30 cellular contexts compared by ENCODE assay signal in genomic region chr10:8282340-8282739, GRCh38.
"Had no signal": no experiment of that assay in that cellular context is flagged by ENCODE, and none has a peak within 500 bp of the region (broad histone marks: within the 10 kb centered on the region; RNA-seq: fewer than 3 reads in every experiment).

No MANE protein-coding gene starts in this region.

- H3K27ac ChIP-seq: ascending aorta, breast epithelium, cardiac muscle cell, colonic mucosa, dorsolateral prefrontal cortex, esophagus muscularis mucosa, foreskin keratinocyte, gastrocnemius medialis, heart left ventricle had no signal

- H3K36me3 Mint-ChIP-seq: activated CD4-positive, alpha-beta memory T cell treated with anti-CD3 and anti-CD28 coated beads for 36 hours; activated naive CD4-positive, alpha-beta T cell treated with anti-CD3 and anti-CD28 coated beads, Interleukin-2, amount 10 ng/mL, durations not matched to agents 7 days and 5 days; brain had no signal

- H3K4me1 Mint-ChIP-seq: brain had no signal

- H3K9me3 ChIP-seq: ascending aorta, breast epithelium, colonic mucosa, esophagus muscularis mucosa, gastrocnemius medialis, heart left ventricle had no signal

- H3K27me3 Mint-ChIP-seq: activated CD4-positive, alpha-beta memory T cell treated with anti-CD3 and anti-CD28 coated beads for 36 hours; activated T-cell treated with anti-CD3 and anti-CD28 coated beads, Interleukin-2, amount 50 U/mL, for 24 hours had no signal

- H3K27me3 ChIP-seq: ascending aorta, breast epithelium, colonic mucosa, foreskin keratinocyte, gastrocnemius medialis, heart left ventricle had no signal

- H3K27ac Mint-ChIP-seq: activated CD4-positive, alpha-beta memory T cell treated with anti-CD3 and anti-CD28 coated beads for 36 hours; activated CD4-positive, alpha-beta T cell treated with anti-CD3 and anti-CD28 coated beads for 36 hours; activated CD4-positive, alpha-beta T cell treated with anti-CD3 and anti-CD28 coated beads, Interleukin-2, amount 10 ng/mL, durations not matched to agents 24 days and 14 days; activated naive CD4-positive, alpha-beta T cell treated with anti-CD3 and anti-CD28 coated beads, Interleukin-2, amount 10 ng/mL, durations not matched to agents 7 days and 5 days; activated naive CD4-positive, alpha-beta T cell treated with anti-CD3 and anti-CD28 coated beads, Interleukin-2, amount 50 U/mL, for 72 hours; activated naive CD8-positive, alpha-beta T cell treated with anti-CD3 and anti-CD28 coated beads, Interleukin-2, amount 10 ng/mL, durations not matched to agents 7 days and 5 days; activated T-cell treated with anti-CD3 and anti-CD28 coated beads, Interleukin-2, amount 50 U/mL, for 24 hours; activated T-helper 1 cell treated with anti-CD3 and anti-CD28 coated beads, Interleukin-12 subunit alpha, Interleukin-12 subunit beta, Interleukin-2, Interleukin-4 antibody, amounts not matched to agents 30 ng/mL and 10 ng/mL and 1 ng/mL, durations not matched to agents 14 hours and 24 hours and 36 hours; brain had no signal

- DNase-seq: activated CD4-positive, alpha-beta memory T cell treated with anti-CD3 and anti-CD28 coated beads for 36 hours; activated CD4-positive, alpha-beta T cell treated with anti-CD3 and anti-CD28 coated beads for 36 hours; activated CD4-positive, alpha-beta T cell treated with anti-CD3 and anti-CD28 coated beads, Interleukin-2, amount 10 ng/mL, durations not matched to agents 24 days and 14 days; activated CD4-positive, CD25-positive, alpha-beta regulatory T cell; activated CD4-positive, CD25-positive, alpha-beta regulatory T cell treated with anti-CD3 and anti-CD28 coated beads, Interleukin-2, amount 50 U/mL, for 72 hours; activated CD8-positive, alpha-beta memory T cell treated with anti-CD3 and anti-CD28 coated beads, Interleukin-2, amount 50 U/mL, for 48 hours; activated gamma-delta T cell; activated naive CD4-positive, alpha-beta T cell; activated naive CD4-positive, alpha-beta T cell treated with anti-CD3 and anti-CD28 coated beads, Interleukin-2, amount 10 ng/mL, durations not matched to agents 7 days and 5 days; activated naive CD8-positive, alpha-beta T cell treated with anti-CD3 and anti-CD28 coated beads, Interleukin-2, amount 10 ng/mL, durations not matched to agents 7 days and 5 days; activated T-cell treated with anti-CD3 and anti-CD28 coated beads for 4 hours; activated T-cell treated with anti-CD3 and anti-CD28 coated beads, Interleukin-2, amount 50 U/mL, for 24 hours; central memory CD4-positive, alpha-beta T cell; cerebellar nuclear complex; colonic mucosa; dorsolateral prefrontal cortex; effector memory CD4-positive, alpha-beta T cell; erythroblast; foreskin keratinocyte; gastrocnemius medialis; glutamatergic neuron; heart left ventricle; T-helper 1 cell had no signal

- ATAC-seq: activated CD4-positive, alpha-beta T cell treated with anti-CD3 and anti-CD28 coated beads for 36 hours; activated naive CD4-positive, alpha-beta T cell treated with anti-CD3 and anti-CD28 coated beads, Interleukin-2, amount 50 U/mL, for 72 hours; foreskin keratinocyte; gastrocnemius medialis; heart left ventricle had no signal

- H3K4me3 Mint-ChIP-seq: activated CD4-positive, alpha-beta memory T cell treated with anti-CD3 and anti-CD28 coated beads for 36 hours; activated CD4-positive, alpha-beta T cell treated with anti-CD3 and anti-CD28 coated beads for 36 hours; activated CD4-positive, alpha-beta T cell treated with anti-CD3 and anti-CD28 coated beads, Interleukin-2, amount 10 ng/mL, durations not matched to agents 24 days and 14 days; activated naive CD4-positive, alpha-beta T cell treated with anti-CD3 and anti-CD28 coated beads, Interleukin-2, amount 10 ng/mL, durations not matched to agents 7 days and 5 days; activated naive CD8-positive, alpha-beta T cell treated with anti-CD3 and anti-CD28 coated beads, Interleukin-2, amount 10 ng/mL, durations not matched to agents 7 days and 5 days; activated T-cell treated with anti-CD3 and anti-CD28 coated beads, Interleukin-2, amount 50 U/mL, for 24 hours; activated T-helper 1 cell treated with anti-CD3 and anti-CD28 coated beads, Interleukin-12 subunit alpha, Interleukin-12 subunit beta, Interleukin-2, Interleukin-4 antibody, amounts not matched to agents 30 ng/mL and 10 ng/mL and 1 ng/mL, durations not matched to agents 14 hours and 24 hours and 36 hours; brain had no signal

- H3K4me1 ChIP-seq: ascending aorta, breast epithelium, colonic mucosa, esophagus muscularis mucosa, gastrocnemius medialis, heart left ventricle had no signal

- H3K4me3 ChIP-seq: ascending aorta, breast epithelium, cardiac muscle cell, colonic mucosa, dorsolateral prefrontal cortex, esophagus muscularis mucosa, gastrocnemius medialis, heart left ventricle had no signal

- H3K36me3 ChIP-seq: ascending aorta, breast epithelium, cardiac muscle cell, colonic mucosa, esophagus muscularis mucosa, gastrocnemius medialis, heart left ventricle had no signal

- H3K9me3 Mint-ChIP-seq: activated CD4-positive, alpha-beta memory T cell treated with anti-CD3 and anti-CD28 coated beads for 36 hours; activated naive CD4-positive, alpha-beta T cell treated with anti-CD3 and anti-CD28 coated beads, Interleukin-2, amount 10 ng/mL, durations not matched to agents 7 days and 5 days; activated naive CD8-positive, alpha-beta T cell treated with anti-CD3 and anti-CD28 coated beads, Interleukin-2, amount 10 ng/mL, durations not matched to agents 7 days and 5 days; activated T-cell treated with anti-CD3 and anti-CD28 coated beads, Interleukin-2, amount 50 U/mL, for 24 hours; activated T-helper 1 cell treated with anti-CD3 and anti-CD28 coated beads, Interleukin-12 subunit alpha, Interleukin-12 subunit beta, Interleukin-2, Interleukin-4 antibody, amounts not matched to agents 30 ng/mL and 10 ng/mL and 1 ng/mL, durations not matched to agents 14 hours and 24 hours and 36 hours; brain had no signal
